ENCODE assay signal across 1 cellular context in the genomic region with DNA sequence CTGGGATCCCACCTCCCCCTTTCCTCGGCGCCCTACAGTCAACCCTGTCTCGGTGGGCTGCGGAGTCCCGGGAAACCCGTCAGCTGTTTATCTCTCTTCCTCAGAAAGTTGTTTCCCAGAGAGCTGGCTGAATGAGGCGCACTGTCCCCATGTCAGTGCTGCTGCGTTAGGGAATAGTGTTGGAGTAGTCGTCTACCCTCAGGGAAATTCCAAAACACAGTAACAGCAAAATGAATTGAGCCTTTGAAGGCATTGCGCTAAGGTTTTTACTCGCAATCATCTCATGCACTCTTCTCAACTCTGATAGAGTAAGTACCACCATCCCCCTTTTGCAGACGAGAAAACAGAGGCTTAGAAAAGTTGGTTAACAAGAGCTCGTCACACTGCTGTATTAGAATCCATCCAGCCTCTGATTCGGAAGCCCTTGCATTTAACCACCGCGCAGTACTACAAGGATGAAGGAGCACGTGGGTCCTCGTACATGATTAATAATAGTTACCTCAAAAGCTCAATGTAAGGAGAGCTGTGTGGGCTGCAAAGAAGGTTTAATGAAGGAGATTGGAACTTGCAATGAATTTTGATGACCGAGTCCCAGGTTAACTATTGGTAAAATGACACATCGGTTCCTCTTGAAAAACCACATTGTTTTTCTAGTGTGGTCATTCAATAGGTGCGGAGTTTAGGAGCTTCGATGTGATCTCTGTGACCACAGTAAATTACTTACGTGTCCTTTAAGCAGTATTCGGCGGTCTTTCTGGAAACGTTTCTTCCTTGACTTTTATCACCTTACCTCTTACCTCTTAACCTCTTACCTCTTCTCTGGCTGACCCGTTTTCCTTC.
A peak's percentile ranks its signal among the peaks of the same experiment; 100 is the strongest.
TF ChIP-seq lines count a peak whose summit lies in the region.

No MANE protein-coding gene starts in this region.

TF ChIP-seq in K562, 482 proteins besides CTCF, POLR2A, EP300 and RAD21 (continued from another document and continues in another):
- TF ChIP-seq CCNT2 (IDR thresholded peaks at IDR 0.05; ENCODE audit: borderline replicate concordance, extremely low read depth, insufficient read length, low read depth, low read length): no peak
- peak; percentile 47; the same call in 1 of the 2 replicates for TF ChIP-seq PHF8 (IDR thresholded peaks at IDR 0.05; ENCODE audit: borderline replicate concordance, low read length)
- TF ChIP-seq SMC3 (conservative IDR thresholded peaks at IDR 0.05; ENCODE audit: insufficient read depth, low read depth, low read length): no peak
- TF ChIP-seq ERF (CRISPR knock-in tag; IDR thresholded peaks at IDR 0.05): peak; percentile 78; the same call in 1 of the 2 replicates
- TF ChIP-seq, protein P1, sequence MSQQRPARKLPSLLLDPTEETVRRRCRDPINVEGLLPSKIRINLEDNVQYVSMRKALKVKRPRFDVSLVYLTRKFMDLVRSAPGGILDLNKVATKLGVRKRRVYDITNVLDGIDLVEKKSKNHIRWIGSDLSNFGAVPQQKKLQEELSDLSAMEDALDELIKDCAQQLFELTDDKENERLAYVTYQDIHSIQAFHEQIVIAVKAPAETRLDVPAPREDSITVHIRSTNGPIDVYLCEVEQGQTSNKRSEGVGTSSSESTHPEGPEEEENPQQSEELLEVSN (IDR thresholded peaks at IDR 0.05; ENCODE audit: borderline replicate concordance in 1 of 2, extremely low read depth in 1 of 2, insufficient read depth in 1 of 2, insufficient read length in 1 of 2, low read depth in 1 of 2, low read length in 1 of 2, poor library complexity in 1 of 2, severe bottlenecking in 1 of 2): peak; percentile 17 to 32
- TF ChIP-seq RUNX1 (IDR thresholded peaks at IDR 0.05; ENCODE audit: low read depth): no peak
- TF ChIP-seq, protein P2, sequence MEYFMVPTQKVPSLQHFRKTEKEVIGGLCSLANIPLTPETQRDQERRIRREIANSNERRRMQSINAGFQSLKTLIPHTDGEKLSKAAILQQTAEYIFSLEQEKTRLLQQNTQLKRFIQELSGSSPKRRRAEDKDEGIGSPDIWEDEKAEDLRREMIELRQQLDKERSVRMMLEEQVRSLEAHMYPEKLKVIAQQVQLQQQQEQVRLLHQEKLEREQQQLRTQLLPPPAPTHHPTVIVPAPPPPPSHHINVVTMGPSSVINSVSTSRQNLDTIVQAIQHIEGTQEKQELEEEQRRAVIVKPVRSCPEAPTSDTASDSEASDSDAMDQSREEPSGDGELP (CRISPR knock-in tag; IDR thresholded peaks at IDR 0.05; ENCODE audit: borderline replicate concordance): peak; percentile 84; the same call in 1 of the 2 replicates
- no peak for TF ChIP-seq ZNF436 (CRISPR knock-in tag; IDR thresholded peaks at IDR 0.05)
- no peak for TF ChIP-seq BMI1 (IDR thresholded peaks at IDR 0.05; ENCODE audit: low read length)
- TF ChIP-seq, protein P3, sequence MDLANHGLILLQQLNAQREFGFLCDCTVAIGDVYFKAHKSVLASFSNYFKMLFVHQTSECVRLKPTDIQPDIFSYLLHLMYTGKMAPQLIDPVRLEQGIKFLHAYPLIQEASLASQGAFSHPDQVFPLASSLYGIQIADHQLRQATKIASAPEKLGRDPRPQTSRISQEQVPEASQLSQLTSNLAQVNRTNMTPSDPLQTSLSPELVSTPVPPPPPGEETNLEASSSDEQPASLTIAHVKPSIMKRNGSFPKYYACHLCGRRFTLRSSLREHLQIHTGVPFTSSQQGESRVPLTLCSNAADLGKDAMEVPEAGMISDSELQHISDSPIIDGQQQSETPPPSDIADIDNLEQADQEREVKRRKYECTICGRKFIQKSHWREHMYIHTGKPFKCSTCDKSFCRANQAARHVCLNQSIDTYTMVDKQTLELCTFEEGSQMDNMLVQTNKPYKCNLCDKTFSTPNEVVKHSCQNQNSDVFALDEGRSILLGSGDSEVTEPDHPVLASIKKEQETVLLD (IDR thresholded peaks at IDR 0.05): no peak
- TF ChIP-seq, protein P4, sequence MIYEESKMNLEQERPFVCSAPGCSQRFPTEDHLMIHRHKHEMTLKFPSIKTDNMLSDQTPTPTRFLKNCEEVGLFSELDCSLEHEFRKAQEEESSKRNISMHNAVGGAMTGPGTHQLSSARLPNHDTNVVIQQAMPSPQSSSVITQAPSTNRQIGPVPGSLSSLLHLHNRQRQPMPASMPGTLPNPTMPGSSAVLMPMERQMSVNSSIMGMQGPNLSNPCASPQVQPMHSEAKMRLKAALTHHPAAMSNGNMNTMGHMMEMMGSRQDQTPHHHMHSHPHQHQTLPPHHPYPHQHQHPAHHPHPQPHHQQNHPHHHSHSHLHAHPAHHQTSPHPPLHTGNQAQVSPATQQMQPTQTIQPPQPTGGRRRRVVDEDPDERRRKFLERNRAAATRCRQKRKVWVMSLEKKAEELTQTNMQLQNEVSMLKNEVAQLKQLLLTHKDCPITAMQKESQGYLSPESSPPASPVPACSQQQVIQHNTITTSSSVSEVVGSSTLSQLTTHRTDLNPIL (CRISPR knock-in tag; IDR thresholded peaks at IDR 0.05): no peak
- no peak for TF ChIP-seq ZNF589 (CRISPR knock-in tag; IDR thresholded peaks at IDR 0.05; ENCODE audit: low read depth)
- TF ChIP-seq, protein P5, sequence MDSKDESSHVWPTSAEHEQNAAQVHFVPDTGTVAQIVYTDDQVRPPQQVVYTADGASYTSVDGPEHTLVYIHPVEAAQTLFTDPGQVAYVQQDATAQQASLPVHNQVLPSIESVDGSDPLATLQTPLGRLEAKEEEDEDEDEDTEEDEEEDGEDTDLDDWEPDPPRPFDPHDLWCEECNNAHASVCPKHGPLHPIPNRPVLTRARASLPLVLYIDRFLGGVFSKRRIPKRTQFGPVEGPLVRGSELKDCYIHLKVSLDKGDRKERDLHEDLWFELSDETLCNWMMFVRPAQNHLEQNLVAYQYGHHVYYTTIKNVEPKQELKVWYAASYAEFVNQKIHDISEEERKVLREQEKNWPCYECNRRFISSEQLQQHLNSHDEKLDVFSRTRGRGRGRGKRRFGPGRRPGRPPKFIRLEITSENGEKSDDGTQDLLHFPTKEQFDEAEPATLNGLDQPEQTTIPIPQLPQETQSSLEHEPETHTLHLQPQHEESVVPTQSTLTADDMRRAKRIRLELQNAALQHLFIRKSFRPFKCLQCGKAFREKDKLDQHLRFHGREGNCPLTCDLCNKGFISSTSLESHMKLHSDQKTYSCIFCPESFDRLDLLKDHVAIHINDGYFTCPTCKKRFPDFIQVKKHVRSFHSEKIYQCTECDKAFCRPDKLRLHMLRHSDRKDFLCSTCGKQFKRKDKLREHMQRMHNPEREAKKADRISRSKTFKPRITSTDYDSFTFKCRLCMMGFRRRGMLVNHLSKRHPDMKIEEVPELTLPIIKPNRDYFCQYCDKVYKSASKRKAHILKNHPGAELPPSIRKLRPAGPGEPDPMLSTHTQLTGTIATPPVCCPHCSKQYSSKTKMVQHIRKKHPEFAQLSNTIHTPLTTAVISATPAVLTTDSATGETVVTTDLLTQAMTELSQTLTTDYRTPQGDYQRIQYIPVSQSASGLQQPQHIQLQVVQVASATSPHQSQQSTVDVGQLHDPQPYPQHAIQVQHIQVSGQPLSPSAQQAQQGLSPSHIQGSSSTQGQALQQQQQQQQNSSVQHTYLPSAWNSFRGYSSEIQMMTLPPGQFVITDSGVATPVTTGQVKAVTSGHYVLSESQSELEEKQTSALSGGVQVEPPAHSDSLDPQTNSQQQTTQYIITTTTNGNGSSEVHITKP (IDR thresholded peaks at IDR 0.05; ENCODE audit: partially characterized antibody): no peak
- TF ChIP-seq TCFL5 (CRISPR knock-in tag; conservative IDR thresholded peaks at IDR 0.05): no peak
- TF ChIP-seq, protein P6, sequence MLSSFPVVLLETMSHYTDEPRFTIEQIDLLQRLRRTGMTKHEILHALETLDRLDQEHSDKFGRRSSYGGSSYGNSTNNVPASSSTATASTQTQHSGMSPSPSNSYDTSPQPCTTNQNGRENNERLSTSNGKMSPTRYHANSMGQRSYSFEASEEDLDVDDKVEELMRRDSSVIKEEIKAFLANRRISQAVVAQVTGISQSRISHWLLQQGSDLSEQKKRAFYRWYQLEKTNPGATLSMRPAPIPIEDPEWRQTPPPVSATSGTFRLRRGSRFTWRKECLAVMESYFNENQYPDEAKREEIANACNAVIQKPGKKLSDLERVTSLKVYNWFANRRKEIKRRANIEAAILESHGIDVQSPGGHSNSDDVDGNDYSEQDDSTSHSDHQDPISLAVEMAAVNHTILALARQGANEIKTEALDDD (IDR thresholded peaks at IDR 0.05): peak; percentile 70; the same call in 1 of the 2 replicates
- no peak for TF ChIP-seq MTA2 (IDR thresholded peaks at IDR 0.05; ENCODE audit: low read depth)
- TF ChIP-seq MXI1 (IDR thresholded peaks at IDR 0.05; ENCODE audit: low read depth, low read length): no peak
- TF ChIP-seq ZNF764 (CRISPR knock-in tag; IDR thresholded peaks at IDR 0.05; ENCODE audit: low read depth): no peak
- TF ChIP-seq BRD4 (IDR thresholded peaks at IDR 0.05): no peak
- TF ChIP-seq, protein P7, sequence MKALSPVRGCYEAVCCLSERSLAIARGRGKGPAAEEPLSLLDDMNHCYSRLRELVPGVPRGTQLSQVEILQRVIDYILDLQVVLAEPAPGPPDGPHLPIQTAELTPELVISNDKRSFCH (CRISPR knock-in tag; IDR thresholded peaks at IDR 0.05): no peak
- TF ChIP-seq, protein P7 (tag; IDR thresholded peaks at IDR 0.05): peak; percentile 53; the same call in 1 of the 2 replicates
- TF ChIP-seq SMARCE1 (IDR thresholded peaks at IDR 0.05): peak; percentile 58
- TF ChIP-seq NFE2 (IDR thresholded peaks at IDR 0.05; ENCODE audit: low read depth): no peak
- TF ChIP-seq SMARCB1 (IDR thresholded peaks at IDR 0.05; ENCODE audit: insufficient read length, low read depth): no peak
- TF ChIP-seq NFIC (IDR thresholded peaks at IDR 0.05): no peak
- no peak for TF ChIP-seq SNIP1 (IDR thresholded peaks at IDR 0.05; ENCODE audit: low read depth)
- no peak for TF ChIP-seq SP1 (CRISPR knock-in tag; IDR thresholded peaks at IDR 0.05)
- TF ChIP-seq, protein P8, sequence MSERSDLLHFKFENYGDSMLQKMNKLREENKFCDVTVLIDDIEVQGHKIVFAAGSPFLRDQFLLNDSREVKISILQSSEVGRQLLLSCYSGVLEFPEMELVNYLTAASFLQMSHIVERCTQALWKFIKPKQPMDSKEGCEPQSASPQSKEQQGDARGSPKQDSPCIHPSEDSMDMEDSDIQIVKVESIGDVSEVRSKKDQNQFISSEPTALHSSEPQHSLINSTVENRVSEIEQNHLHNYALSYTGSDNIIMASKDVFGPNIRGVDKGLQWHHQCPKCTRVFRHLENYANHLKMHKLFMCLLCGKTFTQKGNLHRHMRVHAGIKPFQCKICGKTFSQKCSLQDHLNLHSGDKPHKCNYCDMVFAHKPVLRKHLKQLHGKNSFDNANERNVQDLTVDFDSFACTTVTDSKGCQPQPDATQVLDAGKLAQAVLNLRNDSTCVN (CRISPR knock-in tag; IDR thresholded peaks at IDR 0.05): no peak
- TF ChIP-seq FOXJ3 (CRISPR knock-in tag; IDR thresholded peaks at IDR 0.05): no peak
- TF ChIP-seq, protein P9, sequence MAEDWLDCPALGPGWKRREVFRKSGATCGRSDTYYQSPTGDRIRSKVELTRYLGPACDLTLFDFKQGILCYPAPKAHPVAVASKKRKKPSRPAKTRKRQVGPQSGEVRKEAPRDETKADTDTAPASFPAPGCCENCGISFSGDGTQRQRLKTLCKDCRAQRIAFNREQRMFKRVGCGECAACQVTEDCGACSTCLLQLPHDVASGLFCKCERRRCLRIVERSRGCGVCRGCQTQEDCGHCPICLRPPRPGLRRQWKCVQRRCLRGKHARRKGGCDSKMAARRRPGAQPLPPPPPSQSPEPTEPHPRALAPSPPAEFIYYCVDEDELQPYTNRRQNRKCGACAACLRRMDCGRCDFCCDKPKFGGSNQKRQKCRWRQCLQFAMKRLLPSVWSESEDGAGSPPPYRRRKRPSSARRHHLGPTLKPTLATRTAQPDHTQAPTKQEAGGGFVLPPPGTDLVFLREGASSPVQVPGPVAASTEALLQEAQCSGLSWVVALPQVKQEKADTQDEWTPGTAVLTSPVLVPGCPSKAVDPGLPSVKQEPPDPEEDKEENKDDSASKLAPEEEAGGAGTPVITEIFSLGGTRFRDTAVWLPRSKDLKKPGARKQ (CRISPR knock-in tag; IDR thresholded peaks at IDR 0.05): 0 out of 2 replicates have a peak, but pooled peaks have one; percentile 66
- no peak for TF ChIP-seq ETV5 (CRISPR knock-in tag; IDR thresholded peaks at IDR 0.05; ENCODE audit: low read depth)
- TF ChIP-seq DDX20 (tag; IDR thresholded peaks at IDR 0.05; ENCODE audit: low read depth): no peak
- TF ChIP-seq, protein P10, sequence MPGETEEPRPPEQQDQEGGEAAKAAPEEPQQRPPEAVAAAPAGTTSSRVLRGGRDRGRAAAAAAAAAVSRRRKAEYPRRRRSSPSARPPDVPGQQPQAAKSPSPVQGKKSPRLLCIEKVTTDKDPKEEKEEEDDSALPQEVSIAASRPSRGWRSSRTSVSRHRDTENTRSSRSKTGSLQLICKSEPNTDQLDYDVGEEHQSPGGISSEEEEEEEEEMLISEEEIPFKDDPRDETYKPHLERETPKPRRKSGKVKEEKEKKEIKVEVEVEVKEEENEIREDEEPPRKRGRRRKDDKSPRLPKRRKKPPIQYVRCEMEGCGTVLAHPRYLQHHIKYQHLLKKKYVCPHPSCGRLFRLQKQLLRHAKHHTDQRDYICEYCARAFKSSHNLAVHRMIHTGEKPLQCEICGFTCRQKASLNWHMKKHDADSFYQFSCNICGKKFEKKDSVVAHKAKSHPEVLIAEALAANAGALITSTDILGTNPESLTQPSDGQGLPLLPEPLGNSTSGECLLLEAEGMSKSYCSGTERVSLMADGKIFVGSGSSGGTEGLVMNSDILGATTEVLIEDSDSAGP (CRISPR knock-in tag; IDR thresholded peaks at IDR 0.05): no peak
- TF ChIP-seq, protein P11, sequence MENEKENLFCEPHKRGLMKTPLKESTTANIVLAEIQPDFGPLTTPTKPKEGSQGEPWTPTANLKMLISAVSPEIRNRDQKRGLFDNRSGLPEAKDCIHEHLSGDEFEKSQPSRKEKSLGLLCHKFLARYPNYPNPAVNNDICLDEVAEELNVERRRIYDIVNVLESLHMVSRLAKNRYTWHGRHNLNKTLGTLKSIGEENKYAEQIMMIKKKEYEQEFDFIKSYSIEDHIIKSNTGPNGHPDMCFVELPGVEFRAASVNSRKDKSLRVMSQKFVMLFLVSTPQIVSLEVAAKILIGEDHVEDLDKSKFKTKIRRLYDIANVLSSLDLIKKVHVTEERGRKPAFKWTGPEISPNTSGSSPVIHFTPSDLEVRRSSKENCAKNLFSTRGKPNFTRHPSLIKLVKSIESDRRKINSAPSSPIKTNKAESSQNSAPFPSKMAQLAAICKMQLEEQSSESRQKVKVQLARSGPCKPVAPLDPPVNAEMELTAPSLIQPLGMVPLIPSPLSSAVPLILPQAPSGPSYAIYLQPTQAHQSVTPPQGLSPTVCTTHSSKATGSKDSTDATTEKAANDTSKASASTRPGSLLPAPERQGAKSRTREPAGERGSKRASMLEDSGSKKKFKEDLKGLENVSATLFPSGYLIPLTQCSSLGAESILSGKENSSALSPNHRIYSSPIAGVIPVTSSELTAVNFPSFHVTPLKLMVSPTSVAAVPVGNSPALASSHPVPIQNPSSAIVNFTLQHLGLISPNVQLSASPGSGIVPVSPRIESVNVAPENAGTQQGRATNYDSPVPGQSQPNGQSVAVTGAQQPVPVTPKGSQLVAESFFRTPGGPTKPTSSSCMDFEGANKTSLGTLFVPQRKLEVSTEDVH (IDR thresholded peaks at IDR 0.05; ENCODE audit: low read depth, partially characterized antibody): no peak
- TF ChIP-seq NCOR1 (IDR thresholded peaks at IDR 0.05): no peak
- TF ChIP-seq, protein P12, sequence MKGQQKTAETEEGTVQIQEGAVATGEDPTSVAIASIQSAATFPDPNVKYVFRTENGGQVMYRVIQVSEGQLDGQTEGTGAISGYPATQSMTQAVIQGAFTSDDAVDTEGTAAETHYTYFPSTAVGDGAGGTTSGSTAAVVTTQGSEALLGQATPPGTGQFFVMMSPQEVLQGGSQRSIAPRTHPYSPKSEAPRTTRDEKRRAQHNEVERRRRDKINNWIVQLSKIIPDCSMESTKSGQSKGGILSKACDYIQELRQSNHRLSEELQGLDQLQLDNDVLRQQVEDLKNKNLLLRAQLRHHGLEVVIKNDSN (CRISPR knock-in tag; IDR thresholded peaks at IDR 0.05): no peak
- TF ChIP-seq TGIF2 (CRISPR knock-in tag; IDR thresholded peaks at IDR 0.05): no peak
- TF ChIP-seq XRCC3 (IDR thresholded peaks at IDR 0.05): no peak
- TF ChIP-seq FOSL1 (tag; conservative IDR thresholded peaks at IDR 0.05): peak; percentile 54
- no peak for TF ChIP-seq ZNF239 (CRISPR knock-in tag; IDR thresholded peaks at IDR 0.05)
